In the genomic region with DNA sequence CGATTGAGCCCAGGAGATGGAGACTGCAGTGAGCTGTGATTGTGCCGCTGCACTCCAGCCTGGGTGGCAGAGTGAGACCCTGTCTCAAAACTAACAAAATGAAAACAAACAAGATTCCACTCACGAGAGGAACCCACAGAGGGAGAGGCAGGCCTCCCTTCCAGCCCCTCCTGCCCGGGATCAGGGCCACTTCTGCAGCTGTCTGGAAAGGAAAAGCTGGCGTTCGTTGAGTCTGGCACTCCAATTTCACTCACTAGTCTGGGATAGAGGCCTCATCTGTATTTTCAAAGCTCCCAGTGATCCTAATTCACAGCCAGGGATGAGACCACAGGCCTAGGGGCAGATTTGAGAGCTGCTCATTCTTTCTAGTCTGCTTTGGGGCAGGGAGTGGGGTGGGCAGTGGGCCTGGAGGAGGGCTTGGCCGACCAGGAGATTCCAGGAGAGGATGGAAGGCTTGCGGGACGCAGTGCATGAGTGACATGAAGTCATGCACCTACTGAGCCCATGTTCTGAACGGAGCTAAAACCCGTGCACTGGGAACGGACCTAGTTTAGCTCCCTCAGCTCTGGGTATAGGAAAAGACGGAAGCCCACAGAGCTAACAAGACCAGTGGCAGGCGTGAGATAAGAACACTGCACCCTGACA, we compare ENCODE assay signal across 17 cellular contexts.
"Had no signal": no experiment of that assay in that cellular context is flagged by ENCODE, and none has a peak within 500 bp of the region (broad histone marks: within the 10 kb centered on the region; RNA-seq: fewer than 3 reads in every experiment).

No MANE protein-coding gene starts in this region.

- H3K36me3 ChIP-seq: prostate gland had no signal

- H3K9me3 ChIP-seq: lower lobe of right lung, prostate gland had no signal

- H3K27ac Mint-ChIP-seq: immature natural killer cell had no signal

- H3K4me3 Mint-ChIP-seq: activated naive CD8-positive, alpha-beta T cell treated with anti-CD3 and anti-CD28 coated beads, Interleukin-2, amount 10 ng/mL, durations not matched to agents 7 days and 5 days; brain; central memory CD8-positive, alpha-beta T cell; immature natural killer cell; nephron progenitor cell had no signal

- H3K27ac ChIP-seq: lower lobe of right lung, prostate gland had no signal

- H3K4me1 ChIP-seq: prostate gland had no signal

- DNase-seq: activated CD4-positive, alpha-beta T cell treated with anti-CD3 and anti-CD28 coated beads, Interleukin-2, amount 50 U/mL, for 4 hours; activated CD4-positive, CD25-positive, alpha-beta regulatory T cell treated with anti-CD3 and anti-CD28 coated beads, Interleukin-2, amount 50 U/mL, for 72 hours; activated gamma-delta T cell; activated naive CD8-positive, alpha-beta T cell treated with anti-CD3 and anti-CD28 coated beads, Interleukin-2, amount 10 ng/mL, durations not matched to agents 7 days and 5 days; activated T-cell treated with anti-CD3 and anti-CD28 coated beads, Interleukin-2, amount 50 U/mL, for 48 hours; cortex of kidney; effector memory CD4-positive, alpha-beta T cell; head of caudate nucleus; immature natural killer cell; lower lobe of right lung; nephron progenitor cell; stimulated activated CD4-positive, alpha-beta T cell treated with anti-CD3 and anti-CD28 coated beads, Interleukin-12 subunit alpha, Interleukin-12 subunit beta, amount 100 ng/mL, for 4 hours; stimulated activated CD4-positive, alpha-beta T cell treated with anti-CD3 and anti-CD28 coated beads, Interleukin-2, amount 100 ng/mL, for 24 hours; T-helper 9 cell had no signal

- H3K4me3 ChIP-seq: lower lobe of right lung, prostate gland had no signal

- H3K27me3 Mint-ChIP-seq: activated naive CD8-positive, alpha-beta T cell treated with anti-CD3 and anti-CD28 coated beads, Interleukin-2, amount 10 ng/mL, durations not matched to agents 7 days and 5 days; central memory CD8-positive, alpha-beta T cell had no signal

- H3K9me3 Mint-ChIP-seq: activated naive CD8-positive, alpha-beta T cell treated with anti-CD3 and anti-CD28 coated beads, Interleukin-2, amount 10 ng/mL, durations not matched to agents 7 days and 5 days; central memory CD8-positive, alpha-beta T cell; immature natural killer cell had no signal
